22 cellular contexts compared by ENCODE assay signal in genomic region chr17:63095459-63095858, GRCh38.
"Had no signal": no experiment of that assay in that cellular context is flagged by ENCODE, and none has a peak within 500 bp of the region (broad histone marks: within the 10 kb centered on the region; RNA-seq: fewer than 3 reads in every experiment).

No MANE protein-coding gene starts in this region.

- H3K27ac ChIP-seq: ovary, right lobe of liver, suprapubic skin had no signal

- H3K27me3 Mint-ChIP-seq: activated naive CD8-positive, alpha-beta T cell; dendritic cell treated with granulocyte-macrophage colony-stimulating factor and Interleukin-4, amounts not matched to agents 40 ng/mL and 50 ng/mL, for 4 days; stimulated activated naive CD8-positive, alpha-beta T cell treated with anti-CD3 and anti-CD28 coated beads, Interleukin-15, Interleukin-2, amounts not matched to agents 100 ng/mL and 50 ng/mL, for 24 hours; type B pancreatic cell had no signal

- FAIRE-seq: small intestine, TTC549 had no signal

- DNase-seq: activated CD4-positive, alpha-beta T cell treated with anti-CD3 and anti-CD28 coated beads, Interleukin-2, amount 50 U/mL, for 48 hours; amniotic stem cell; effector CD8-positive, alpha-beta T cell; foreskin melanocyte; glutamatergic neuron; hippocampal formation; islet precursor cell; ovary; right lobe of liver; small intestine; stimulated activated CD4-positive, alpha-beta T cell treated with anti-CD3 and anti-CD28 coated beads, Interleukin-15, amount 100 ng/mL, for 24 hours; stimulated activated CD4-positive, alpha-beta T cell treated with anti-CD3 and anti-CD28 coated beads, Interleukin-2, amount 100 ng/mL, for 48 hours had no signal

- H3K9me3 Mint-ChIP-seq: activated T-helper 1 cell treated with anti-CD3 and anti-CD28 coated beads, Interleukin-12 subunit alpha, Interleukin-12 subunit beta, Interleukin-2, Interleukin-4 antibody, amounts not matched to agents 30 ng/mL and 10 ng/mL and 1 ng/mL, durations not matched to agents 14 hours and 24 hours and 36 hours; dendritic cell treated with granulocyte-macrophage colony-stimulating factor and Interleukin-4, amounts not matched to agents 40 ng/mL and 50 ng/mL, for 4 days; stimulated activated naive CD8-positive, alpha-beta T cell treated with anti-CD3 and anti-CD28 coated beads, Interleukin-15, Interleukin-2, amounts not matched to agents 100 ng/mL and 50 ng/mL, for 24 hours; T-helper 2 cell treated with Interferon-gamma antibody and Interleukin-4, amounts not matched to agents 5 μg/mL and 100 μg/mL, for 36 hours; type B pancreatic cell had no signal

- H3K4me3 ChIP-seq: cardiac muscle cell, ovary, right lobe of liver, suprapubic skin had no signal

- H3K36me3 Mint-ChIP-seq: type B pancreatic cell had no signal

- H3K4me1 Mint-ChIP-seq: neural crest cell had no signal

- H3K4me3 Mint-ChIP-seq: activated naive CD8-positive, alpha-beta T cell; activated T-helper 1 cell treated with anti-CD3 and anti-CD28 coated beads, Interleukin-12 subunit alpha, Interleukin-12 subunit beta, Interleukin-2, Interleukin-4 antibody, amounts not matched to agents 30 ng/mL and 10 ng/mL and 1 ng/mL, durations not matched to agents 14 hours and 24 hours and 36 hours; dendritic cell treated with granulocyte-macrophage colony-stimulating factor and Interleukin-4, amounts not matched to agents 40 ng/mL and 50 ng/mL, for 4 days; neural crest cell; stimulated activated naive CD8-positive, alpha-beta T cell treated with anti-CD3 and anti-CD28 coated beads, Interleukin-15, Interleukin-2, amounts not matched to agents 100 ng/mL and 50 ng/mL, for 24 hours; T-helper 2 cell treated with Interferon-gamma antibody and Interleukin-4, amounts not matched to agents 5 μg/mL and 100 μg/mL, for 36 hours; type B pancreatic cell had no signal

- H3K27ac Mint-ChIP-seq: activated naive CD8-positive, alpha-beta T cell; activated T-helper 1 cell treated with anti-CD3 and anti-CD28 coated beads, Interleukin-12 subunit alpha, Interleukin-12 subunit beta, Interleukin-2, Interleukin-4 antibody, amounts not matched to agents 30 ng/mL and 10 ng/mL and 1 ng/mL, durations not matched to agents 14 hours and 24 hours and 36 hours; dendritic cell treated with granulocyte-macrophage colony-stimulating factor and Interleukin-4, amounts not matched to agents 40 ng/mL and 50 ng/mL, for 4 days; stimulated activated naive CD8-positive, alpha-beta T cell treated with anti-CD3 and anti-CD28 coated beads, Interleukin-15, Interleukin-2, amounts not matched to agents 100 ng/mL and 50 ng/mL, for 24 hours; T-helper 2 cell treated with Interferon-gamma antibody and Interleukin-4, amounts not matched to agents 5 μg/mL and 100 μg/mL, for 36 hours; type B pancreatic cell had no signal

- H3K4me1 ChIP-seq: right lobe of liver, suprapubic skin had no signal

- H3K9me3 ChIP-seq: ovary, right lobe of liver had no signal

- H3K27me3 ChIP-seq: cardiac muscle cell, ovary, right lobe of liver, suprapubic skin had no signal

- H3K36me3 ChIP-seq: ovary, right lobe of liver, suprapubic skin had no signal
